Comparison of ENCODE assay signal across 14 cellular contexts in the genomic region with DNA sequence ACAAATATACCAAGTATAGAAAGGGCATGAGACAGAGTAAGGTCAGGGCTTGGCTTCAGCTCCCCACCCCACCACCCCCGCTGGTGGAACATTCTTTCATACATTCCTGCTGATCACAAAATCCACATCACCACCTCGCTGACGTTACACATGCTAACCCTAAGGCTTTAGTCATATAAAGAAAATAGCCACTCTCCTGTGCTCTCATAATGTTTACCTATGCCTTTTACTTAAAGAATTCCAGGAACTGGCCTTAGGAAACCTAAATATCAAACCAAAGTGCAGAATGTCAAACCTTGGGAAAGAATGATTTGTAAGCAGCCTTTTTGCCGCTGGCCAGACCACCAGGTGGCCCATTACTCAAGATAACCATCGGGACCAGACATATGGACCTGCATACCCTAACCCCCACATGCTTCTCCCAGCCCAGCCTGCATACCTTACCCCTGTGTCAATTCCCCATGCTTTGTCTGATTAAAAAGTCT.
DNase-seq lines count a peak whose midpoint lies in the region; ATAC-seq, FAIRE-seq and TF ChIP-seq lines count a peak whose summit lies in the region.
"Had no signal": no experiment of that assay in that cellular context is flagged by ENCODE, and none has a peak within 500 bp of the region (broad histone marks: within the 10 kb centered on the region; RNA-seq: fewer than 3 reads in every experiment).

No MANE protein-coding gene starts in this region.

- no peaks in the 10 kb centered on the region for H3K79me1 ChIP-seq in H1 (ENCODE audit: low read depth, low read length)

- no peak; a peak in 1 of 4 replicates for TF ChIP-seq RAD21 in H1 (IDR thresholded peaks at IDR 0.05 in 1 of 2, conservative IDR thresholded peaks at IDR 0.05 in 1 of 2; ENCODE audit: low read depth in 2 of 2, low read length in 2 of 2)

- peak in 1 of 2 experiments; percentile 23 for TF ChIP-seq CTCF in Caco-2 (IDR thresholded peaks at IDR 0.05; ENCODE audit: insufficient read depth in 1 of 2, low read depth in 1 of 2, low read length in 1 of 2, severe bottlenecking in 1 of 2, unreplicated experiment in 1 of 2)
- no peak for TF ChIP-seq CTCF in H1 (IDR thresholded peaks at IDR 0.05; ENCODE audit: control extremely low read depth in 1 of 3, insufficient read depth in 1 of 3, low read depth in 1 of 3, low read length in 3 of 3)
- no peak for TF ChIP-seq CTCF in osteoblast (IDR thresholded peaks at IDR 0.05; ENCODE audit: extremely low read depth, low read depth, low read length)

- FAIRE-seq in H1 (lab: Jason Lieb, UNC) = no peak
- FAIRE-seq: GM18507 had no signal

- BruUV-seq in Caco-2 (replicated peaks; lab: Mats Ljungman, UMichigan) = no TSS peak

- peak overlapping the region; percentile 7 for H3K27ac Mint-ChIP-seq in Caco-2 (ENCODE audit: unreplicated experiment)
- H3K27ac Mint-ChIP-seq: T-helper 1 cell treated with Interleukin-12 subunit alpha and Interleukin-12 subunit beta and Interleukin-4 antibody, amounts not matched to agents 30 μg/mL and 1 μg/mL, for 36 hours had no signal

- no peak overlapping the region for H3K14ac ChIP-seq in H1 (ENCODE audit: insufficient read length)

- H3K27me3 Mint-ChIP-seq in Caco-2 (ENCODE audit: insufficient read depth, unreplicated experiment) = no peaks in the 10 kb centered on the region

- no peak overlapping the region for H3K56ac ChIP-seq in H1 (replicated peaks; ENCODE audit: insufficient read length, low read depth, low read length)

- peaks cover 4% of the 10 kb centered on the region for H3K9me3 Mint-ChIP-seq in Caco-2 (ENCODE audit: unreplicated experiment)

- H4K8ac ChIP-seq in H1 (ENCODE audit: extremely low read depth, insufficient read depth, low read length) = no peak overlapping the region

- H3K4me3 Mint-ChIP-seq in Caco-2 (ENCODE audit: unreplicated experiment) = no peak overlapping the region
- H3K4me3 Mint-ChIP-seq: T-helper 1 cell treated with Interleukin-12 subunit alpha and Interleukin-12 subunit beta and Interleukin-4 antibody, amounts not matched to agents 30 μg/mL and 1 μg/mL, for 36 hours had no signal

- DNase-seq in Caco-2 (peak; percentile 7 to 50), NCI-H226 (peak; percentile 87), H1 (ENCODE audit: low read depth in 1 of 2, low spot score in 2 of 2) (no peak), osteoblast (ENCODE audit: insufficient read length, low spot score, missing footprints) (peak; percentile 96), aorta (no peak), RPMI8226 (no peak)
- no peak for DNase-seq in stimulated activated CD4-positive, alpha-beta T cell treated with anti-CD3 and anti-CD28 coated beads, Interleukin-1b, Interleukin-23, amount 100 ng/mL, for 48 hours
- DNase-seq: activated CD8-positive, alpha-beta memory T cell treated with anti-CD3 and anti-CD28 coated beads for 24 hours; anterior cingulate cortex; NCI-H748 treated with DMSO at 0.1 percent for 48 hours; retina had no signal

- H3K36me3 Mint-ChIP-seq in Caco-2 (ENCODE audit: insufficient read depth, unreplicated experiment) = no peaks in the 10 kb centered on the region

- POLR2A ChIA-PET in Caco-2 (lab: Charles Lee) (no interaction called here), H1 (lab: Charles Lee; ENCODE audit: partially characterized antibody) (interaction anchor here (1.1 kb wide), 1 partner anchor 136 kb away, joined by 3 read pairs; the partner anchor contains the start of gene SLC39A10)

- H2BK20ac ChIP-seq in H1 (ENCODE audit: low read length) = no peak overlapping the region

- H3K79me2 ChIP-seq in H1 (ENCODE audit: control insufficient read depth in 1 of 2, insufficient read depth in 2 of 2, low read length in 2 of 2) (no peaks in the 10 kb centered on the region), osteoblast (ENCODE audit: insufficient read depth, low read length) (no peaks in the 10 kb centered on the region)

- no peak overlapping the region for H3K23ac ChIP-seq in H1 (ENCODE audit: insufficient read length)

- H2AFZ ChIP-seq in H1 (ENCODE audit: low read length) = 0 out of 2 replicates have a peak overlapping the region, but pooled peaks have one; percentile 22
- H2AFZ ChIP-seq in osteoblast (ENCODE audit: low read length) = peak overlapping the region; percentile 2

- no peak overlapping the region for H3K18ac ChIP-seq in H1 (ENCODE audit: extremely low read depth, low read length)

- H3K27me3 ChIP-seq in Caco-2 (replicated peaks; ENCODE audit: control insufficient read depth, insufficient read depth, low read length) (no peaks in the 10 kb centered on the region), H1 (replicated peaks in 1 of 4; ENCODE audit: control insufficient read depth in 3 of 4, extremely low read depth in 1 of 4, insufficient read depth in 3 of 4, low read length in 3 of 4) (no peaks in the 10 kb centered on the region), osteoblast (ENCODE audit: insufficient read depth, low read length) (no peaks in the 10 kb centered on the region), aorta (ENCODE audit: control insufficient read depth in 1 of 2, insufficient read depth in 2 of 2, low read length in 1 of 2) (peaks cover 0 to 1% of the 10 kb centered on the region in 2 donors)

- CTCF ChIA-PET in Caco-2 (lab: Charles Lee) (interaction anchor here (1.0 kb wide), 1 partner anchor 136 kb away, joined by 3 read pairs; the partner anchor contains the start of gene SLC39A10), H1 (lab: Charles Lee; ENCODE audit: partially characterized antibody) (interaction anchor here (0.7 to 3.6 kb wide), 4 partner anchors 22 to 151 kb away, joined by 3 to 12 read pairs (median 4); no protein-coding TSS in a partner anchor)

- H3K4me1 Mint-ChIP-seq in Caco-2 (ENCODE audit: low read depth, unreplicated experiment) = no peaks in the 10 kb centered on the region

- no peak overlapping the region for H4K91ac ChIP-seq in H1 (replicated peaks; ENCODE audit: insufficient read length, low read length)

- H2AK5ac ChIP-seq in H1 (ENCODE audit: low read depth, low read length) = no peak overlapping the region

- H3K4ac ChIP-seq in H1 (replicated peaks; ENCODE audit: insufficient read length, low read depth, low read length) = no peak overlapping the region

- ATAC-seq in HG02884 (IDR thresholded peaks at IDR 0.05; ENCODE audit: unreplicated experiment) (no peak), aorta (ENCODE audit: low FRiP score) (no peak)

- H3K27ac ChIP-seq in H1 (ENCODE audit: low read depth, low read length) (no peak overlapping the region), osteoblast (ENCODE audit: low read depth, low read length) (peak overlapping the region; percentile 80), aorta (ENCODE audit: low read depth in 1 of 2, low read length in 2 of 2) (no peak overlapping the region)

- H3K9me3 ChIP-seq in Caco-2 (no peaks in the 10 kb centered on the region), H1 (ENCODE audit: insufficient read depth in 2 of 2, low read depth in 1 of 2, low read length in 1 of 2) (peaks cover 9% of the 10 kb centered on the region in 2 experiments; a peak in 3 of 4 replicates), osteoblast (ENCODE audit: low read depth, low read length) (no peaks in the 10 kb centered on the region), aorta (ENCODE audit: control insufficient read depth, low read length) (no peaks in the 10 kb centered on the region)

- no peak for TF ChIP-seq POLR2A in H1 (IDR thresholded peaks at IDR 0.05; ENCODE audit: control extremely low read depth in 1 of 2, low read depth in 2 of 2, low read length in 2 of 2)

- H4K20me1 ChIP-seq in H1 (replicated peaks in 1 of 2; ENCODE audit: control insufficient read depth in 1 of 2, insufficient read depth in 2 of 2, low read length in 2 of 2) (no peaks in the 10 kb centered on the region), osteoblast (ENCODE audit: insufficient read depth, low read length) (no peaks in the 10 kb centered on the region)

- H3K36me3 ChIP-seq in Caco-2 (ENCODE audit: control insufficient read depth, insufficient read depth, low read length) (no peaks in the 10 kb centered on the region), H1 (ENCODE audit: control insufficient read depth in 2 of 4, insufficient read depth in 4 of 4, low read length in 3 of 4) (no peaks in the 10 kb centered on the region), osteoblast (ENCODE audit: insufficient read depth, low read length) (no peaks in the 10 kb centered on the region), aorta (ENCODE audit: control insufficient read depth in 1 of 2, insufficient read depth in 2 of 2, low read length in 1 of 2) (no peaks in the 10 kb centered on the region)

- WGBS in H1 (ENCODE audit: extremely low coverage in 1 of 2, insufficient coverage in 1 of 2, insufficient read length in 1 of 2, insufficient replicate concordance in 2 of 2, low coverage in 1 of 2, low lambda C conversion rate in 2 of 2, missing lambda C conversion rate in 1 of 2), 2 experiments = 92% methylated on average over 5 of the region's 5 CpGs; no CpG with 5 or more reads in 1 of the 2 experiments
- 8 to 19% methylated on average over 5 of the region's 5 CpGs for WGBS in aorta, 2 donors

- no peak overlapping the region for H2BK120ac ChIP-seq in H1 (replicated peaks; ENCODE audit: low read depth, low read length)

- H2BK12ac ChIP-seq in H1 (ENCODE audit: low read depth, low read length) = no peak overlapping the region; the same call in 1 of the 2 replicates

- no peak overlapping the region for H4K5ac ChIP-seq in H1 (ENCODE audit: insufficient read length, low read depth, low read length)

- no peak overlapping the region for H2BK15ac ChIP-seq in H1 (ENCODE audit: low read length)

- no peak for TF ChIP-seq EP300 in H1 (IDR thresholded peaks at IDR 0.05; ENCODE audit: borderline replicate concordance in 1 of 2, low read depth in 2 of 2, low read length in 2 of 2)

- intact Hi-C loops in Caco-2 (cut with micrococcal nuclease; ENCODE audit: unreplicated experiment) = loop anchor here (2.0 kb wide), 1 partner anchor 140 kb away; no protein-coding TSS in a partner anchor
- intact Hi-C loops in aorta (cut with DNase I) = no loop called here

- H3K4me1 ChIP-seq in Caco-2 (no peaks in the 10 kb centered on the region), H1 (replicated peaks in 1 of 4; ENCODE audit: control insufficient read depth in 3 of 4, insufficient read depth in 4 of 4, low read length in 3 of 4) (no peaks in the 10 kb centered on the region), osteoblast (ENCODE audit: insufficient read depth, low read length) (peaks cover 12% of the 10 kb centered on the region), aorta (ENCODE audit: control insufficient read depth in 1 of 2, insufficient read depth in 2 of 2, low read length in 2 of 2) (no peaks in the 10 kb centered on the region)

- H3K4me3 ChIP-seq in Caco-2 (ENCODE audit: low read depth, low read length) (no peak overlapping the region), H1 (ENCODE audit: extremely low read depth in 1 of 4, insufficient read depth in 2 of 4, low read depth in 3 of 4, low read length in 4 of 4) (no peak overlapping the region), osteoblast (ENCODE audit: insufficient read depth, low read length) (no peak overlapping the region), aorta (ENCODE audit: low read length in 2 of 2) (no peak overlapping the region)

- no peaks in the 10 kb centered on the region for H3K23me2 ChIP-seq in H1 (ENCODE audit: low read depth, low read length)

- H3K4me2 ChIP-seq in H1 (ENCODE audit: insufficient read depth in 1 of 2, low read depth in 2 of 2, low read length in 2 of 2) (no peak overlapping the region), osteoblast (ENCODE audit: insufficient read depth, low read length) (peak overlapping the region; percentile 57)

- no peak overlapping the region for H2BK5ac ChIP-seq in H1 (ENCODE audit: low read depth, low read length)

- H3K9ac ChIP-seq in H1 (replicated peaks in 1 of 4; ENCODE audit: extremely low read depth in 1 of 4, low read depth in 3 of 4, low read length in 3 of 4) = no peak overlapping the region

Comparison
In these comparisons a context has a peak if more than half of its experiments do, and no peak if none do; other contexts are left out.
1. DNase-seq: peak in Caco-2 (2 of 2), NCI-H226 (single experiment) and osteoblast (single experiment); none in H1 (0 of 2), aorta (0 of 2), RPMI8226 (single experiment) and stimulated activated CD4-positive, alpha-beta T cell treated with anti-CD3 and anti-CD28 coated beads, Interleukin-1b, Interleukin-23, amount 100 ng/mL, for 48 hours (single experiment).